In the genomic region with DNA sequence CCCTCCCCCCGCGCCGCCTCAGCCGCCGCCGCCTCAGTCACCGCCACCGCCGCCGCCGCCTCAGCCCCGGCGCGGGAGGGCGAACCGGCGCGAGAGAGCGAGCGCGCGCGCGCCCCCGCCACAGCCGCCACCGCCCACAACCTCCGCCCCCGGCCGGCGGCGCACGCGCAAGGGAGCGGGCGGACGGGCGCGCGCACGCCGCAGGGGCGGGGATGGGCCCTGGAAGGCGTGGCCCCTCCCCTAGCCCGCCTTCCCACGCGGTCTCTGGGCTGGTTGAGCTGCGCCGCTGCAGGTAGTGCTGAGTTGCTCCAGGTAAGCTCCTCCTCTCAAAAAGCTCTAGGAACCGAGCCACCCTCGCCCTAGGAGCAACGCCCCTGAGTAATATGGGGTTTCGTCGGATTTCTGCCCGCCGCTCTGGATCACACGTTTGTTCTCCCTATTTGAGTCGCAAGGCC, we compare ENCODE assay signal across 8 cellular contexts. TPM values are rescaled to one million over a fixed set of nuclear protein-coding genes. Genes with fewer than 3 reads are reported as not detected.
DNase-seq lines count a peak whose midpoint lies in the region; ATAC-seq and TF ChIP-seq lines count a peak whose summit lies in the region.

A gene (minus strand): TSS at position 96 of the 455 bp plus-strand sequence.

- CTCF ChIA-PET in activated CD4-positive, alpha-beta T cell treated with anti-CD3 and anti-CD28 coated beads, Interleukin-2, amount 10 ng/mL, durations not matched to agents 7 days and 5 days (lab: Charles Lee) = interaction anchor here (1.3 kb wide), 1 partner anchor 28 kb away, joined by 3 read pairs; no protein-coding TSS in a partner anchor

- DNase-seq in AML-193 (lab: John Stamatoyannopoulos, UW) (peak; percentile 79 to 80), NCI-H524 (lab: John Stamatoyannopoulos, UW) (peak; percentile 72 to 92), cortex of kidney (lab: John Stamatoyannopoulos, UW) (peak; percentile 30), left lobe of liver (ENCODE audit: low spot score) (peak; percentile 91)
- peak; percentile 89 for DNase-seq in activated CD4-positive, alpha-beta T cell treated with anti-CD3 and anti-CD28 coated beads, Interleukin-2, amount 10 ng/mL, durations not matched to agents 7 days and 5 days
- peak; percentile 84 to 88 for DNase-seq in stimulated activated CD4-positive, alpha-beta T cell treated with anti-CD3 and anti-CD28 coated beads, Interleukin-2, amount 100 ng/mL, for 24 hours

- peaks cover 10% of the 10 kb centered on the region for H3K36me3 Mint-ChIP-seq in activated CD4-positive, alpha-beta T cell treated with anti-CD3 and anti-CD28 coated beads, Interleukin-2, amount 10 ng/mL, durations not matched to agents 7 days and 5 days (ENCODE audit: low read depth)

- no peaks in the 10 kb centered on the region for H3K9me3 Mint-ChIP-seq in activated CD4-positive, alpha-beta T cell treated with anti-CD3 and anti-CD28 coated beads, Interleukin-2, amount 10 ng/mL, durations not matched to agents 7 days and 5 days

- H3K27me3 Mint-ChIP-seq in activated CD4-positive, alpha-beta T cell treated with anti-CD3 and anti-CD28 coated beads, Interleukin-2, amount 10 ng/mL, durations not matched to agents 7 days and 5 days = no peaks in the 10 kb centered on the region

- peak within 1 kb of the TSS; percentile 93 for H3K27ac Mint-ChIP-seq in activated CD4-positive, alpha-beta T cell treated with anti-CD3 and anti-CD28 coated beads, Interleukin-2, amount 10 ng/mL, durations not matched to agents 7 days and 5 days

- ATAC-seq in HG03378 (IDR thresholded peaks at IDR 0.05; ENCODE audit: unreplicated experiment) (peak; percentile 59), left lobe of liver (peak; percentile 94)

- TF ChIP-seq POLR2A in GM19099 (IDR thresholded peaks at IDR 0.05; ENCODE audit: extremely low read depth, insufficient read length, low read depth) = peak; percentile 61

- peak within 1 kb of the TSS; percentile 83 for H3K4me3 Mint-ChIP-seq in activated CD4-positive, alpha-beta T cell treated with anti-CD3 and anti-CD28 coated beads, Interleukin-2, amount 10 ng/mL, durations not matched to agents 7 days and 5 days

- H3K4me1 Mint-ChIP-seq in activated CD4-positive, alpha-beta T cell treated with anti-CD3 and anti-CD28 coated beads, Interleukin-2, amount 10 ng/mL, durations not matched to agents 7 days and 5 days = peaks cover 37% of the 10 kb centered on the region

- POLR2A ChIA-PET in activated CD4-positive, alpha-beta T cell treated with anti-CD3 and anti-CD28 coated beads, Interleukin-2, amount 10 ng/mL, durations not matched to agents 7 days and 5 days (lab: Charles Lee) = no interaction called here

RNA-seq across cellular contexts. Expression of the gene that starts here (rescaled TPM):
- 10 to 100 TPM; 14.9 to 18.7 TPM for total RNA-seq in activated CD4-positive, alpha-beta T cell treated with anti-CD3 and anti-CD28 coated beads, Interleukin-2, amount 10 ng/mL, durations not matched to agents 7 days and 5 days
- 33.9 TPM for total RNA-seq in left lobe of liver

Comparison
In these comparisons a context has a peak if more than half of its experiments do, and no peak if none do; other contexts are left out.
1. Peak in every context shown above with its lines: DNase-seq and ATAC-seq.
2. DNase-seq: peak in every context shown above with its lines; median percentile 91 in left lobe of liver; 89 in activated CD4-positive, alpha-beta T cell treated with anti-CD3 and anti-CD28 coated beads, Interleukin-2, amount 10 ng/mL, durations not matched to agents 7 days and 5 days; 86 in stimulated activated CD4-positive, alpha-beta T cell treated with anti-CD3 and anti-CD28 coated beads, Interleukin-2, amount 100 ng/mL, for 24 hours; 82 in NCI-H524; 80 in AML-193; 30 in cortex of kidney.